Comparison of ENCODE assay signal across 8 cellular contexts in genomic region chr5:142826741-142827492, GRCh38. TPM values are rescaled to one million over a fixed set of nuclear protein-coding genes. Genes with fewer than 3 reads are reported as not detected.
DNase-seq lines count a peak whose midpoint lies in the region; ATAC-seq lines count a peak whose summit lies in the region.

No MANE protein-coding gene starts in this region.

- H3K4me1 Mint-ChIP-seq in activated naive CD8-positive, alpha-beta T cell (ENCODE audit: low read depth) = peaks cover 80% of the 10 kb centered on the region

- H3K36me3 Mint-ChIP-seq in activated naive CD8-positive, alpha-beta T cell = peaks cover 6% of the 10 kb centered on the region

- no peaks in the 10 kb centered on the region for H3K27me3 Mint-ChIP-seq in activated naive CD8-positive, alpha-beta T cell

- peak overlapping the region; percentile 61 for H3K27ac Mint-ChIP-seq in activated naive CD8-positive, alpha-beta T cell

- no peak for ATAC-seq in HG02970 (IDR thresholded peaks at IDR 0.05; ENCODE audit: low FRiP score, unreplicated experiment)

- H3K4me3 Mint-ChIP-seq in activated naive CD8-positive, alpha-beta T cell = peak overlapping the region; percentile 27

- H3K9me3 Mint-ChIP-seq in activated naive CD8-positive, alpha-beta T cell (ENCODE audit: low read depth) = no peaks in the 10 kb centered on the region

- peak; percentile 50 for DNase-seq in GM03348 (ENCODE audit: low spot score)
- peak; percentile 72 for DNase-seq in HT-29 (ENCODE audit: low spot score)
- peak; percentile 86 to 88 for DNase-seq in lung microvascular endothelial cell (ENCODE audit: low read depth in 2 of 2)
- no peak for DNase-seq in NCI-H446 treated with DMSO at 0.1 percent for 48 hours (lab: John Stamatoyannopoulos, UW)
- DNase-seq in NCI-H2081 treated with DMSO at 0.1 percent for 48 hours (lab: John Stamatoyannopoulos, UW) = no peak
- DNase-seq in NCI-H526 (lab: John Stamatoyannopoulos, UW) = no peak

RNA-seq across cellular contexts. Expression of gene ARHGAP26, which starts 56.7 kb away (rescaled TPM):
- total RNA-seq in HT-29 (2014; rRNA removed; shearing (Covaris generic)) = 13.0 and 19.6 TPM in 2 replicates
- 15.7 and 34.5 TPM in 2 replicates for total RNA-seq in lung microvascular endothelial cell

Comparison
In these comparisons a context has a peak if more than half of its experiments do, and no peak if none do; other contexts are left out.
1. DNase-seq: peak in GM03348 (single experiment), HT-29 (single experiment) and lung microvascular endothelial cell (2 of 2); none in NCI-H446 treated with DMSO at 0.1 percent for 48 hours (single experiment), NCI-H2081 treated with DMSO at 0.1 percent for 48 hours (single experiment) and NCI-H526 (0 of 2).